11 cellular contexts compared by ENCODE assay signal in genomic region chr11:95279921-95280861, GRCh38. TPM values are rescaled to one million over a fixed set of nuclear protein-coding genes. Genes with fewer than 3 reads are reported as not detected.
DNase-seq lines count a peak whose midpoint lies in the region; ATAC-seq, FAIRE-seq and TF ChIP-seq lines count a peak whose summit lies in the region.
"Had no signal": no experiment of that assay in that cellular context is flagged by ENCODE, and none has a peak within 500 bp of the region (broad histone marks: within the 10 kb centered on the region; RNA-seq: fewer than 3 reads in every experiment).

No MANE protein-coding gene starts in this region.

- ATAC-seq in GM21515 (IDR thresholded peaks at IDR 0.05; ENCODE audit: unreplicated experiment) (peak; percentile 67), GM21717 (IDR thresholded peaks at IDR 0.05; ENCODE audit: unreplicated experiment) (no peak)
- ATAC-seq in stimulated activated memory B cell treated with anti-CD40 and anti-IgM and Interleukin-4, amounts not matched to agents 10 μg/mL and 1 μg/mL and 100 μg/mL, for 72 hours: peak; percentile 81

- FAIRE-seq in frontal cortex (lab: Jason Lieb, UNC): no peak
- FAIRE-seq in RCC 7860 (lab: Jason Lieb, UNC): no peak
- FAIRE-seq: GM18507 had no signal

- no peaks in the 10 kb centered on the region for H3K9me3 Mint-ChIP-seq in stimulated activated memory B cell treated with anti-CD40 and anti-IgM and Interleukin-4, amounts not matched to agents 10 μg/mL and 1 μg/mL and 100 μg/mL, for 72 hours
- H3K9me3 Mint-ChIP-seq: activated naive CD4-positive, alpha-beta T cell treated with anti-CD3 and anti-CD28 coated beads, Interleukin-2, amount 50 U/mL, for 24 hours; T-helper 1 cell treated with Interleukin-12 subunit alpha and Interleukin-12 subunit beta and Interleukin-4 antibody, amounts not matched to agents 30 μg/mL and 1 μg/mL, for 36 hours had no signal

- H3K4me3 Mint-ChIP-seq in stimulated activated memory B cell treated with anti-CD40 and anti-IgM and Interleukin-4, amounts not matched to agents 10 μg/mL and 1 μg/mL and 100 μg/mL, for 72 hours: peak overlapping the region; percentile 81
- H3K4me3 Mint-ChIP-seq: activated naive CD4-positive, alpha-beta T cell treated with anti-CD3 and anti-CD28 coated beads, Interleukin-2, amount 50 U/mL, for 24 hours; T-helper 1 cell treated with Interleukin-12 subunit alpha and Interleukin-12 subunit beta and Interleukin-4 antibody, amounts not matched to agents 30 μg/mL and 1 μg/mL, for 36 hours had no signal

- H3K27ac ChIP-seq in uterus: no peak overlapping the region

- no peaks in the 10 kb centered on the region for H3K36me3 ChIP-seq in uterus

- peaks cover 35% of the 10 kb centered on the region for H3K4me1 Mint-ChIP-seq in stimulated activated memory B cell treated with anti-CD40 and anti-IgM and Interleukin-4, amounts not matched to agents 10 μg/mL and 1 μg/mL and 100 μg/mL, for 72 hours
- H3K4me1 Mint-ChIP-seq: activated naive CD4-positive, alpha-beta T cell treated with anti-CD3 and anti-CD28 coated beads, Interleukin-2, amount 50 U/mL, for 24 hours had no signal

- H3K27ac Mint-ChIP-seq in stimulated activated memory B cell treated with anti-CD40 and anti-IgM and Interleukin-4, amounts not matched to agents 10 μg/mL and 1 μg/mL and 100 μg/mL, for 72 hours: peak overlapping the region; percentile 97
- H3K27ac Mint-ChIP-seq: activated naive CD4-positive, alpha-beta T cell treated with anti-CD3 and anti-CD28 coated beads, Interleukin-2, amount 50 U/mL, for 24 hours; T-helper 1 cell treated with Interleukin-12 subunit alpha and Interleukin-12 subunit beta and Interleukin-4 antibody, amounts not matched to agents 30 μg/mL and 1 μg/mL, for 36 hours had no signal

- DNase-seq in NOMO-1 treated with DMSO at 0.1 percent for 48 hours (lab: John Stamatoyannopoulos, UW; ENCODE audit: unreplicated experiment) (peak; percentile 76), frontal cortex (ENCODE audit: low spot score in 2 of 2) (peak; percentile 10 to 20), GM10266 (ENCODE audit: extremely low spot score) (no peak), uterus (no peak), RCC 7860 (ENCODE audit: low spot score) (no peak)

- H3K36me3 Mint-ChIP-seq in stimulated activated memory B cell treated with anti-CD40 and anti-IgM and Interleukin-4, amounts not matched to agents 10 μg/mL and 1 μg/mL and 100 μg/mL, for 72 hours: no peaks in the 10 kb centered on the region
- H3K36me3 Mint-ChIP-seq: activated naive CD4-positive, alpha-beta T cell treated with anti-CD3 and anti-CD28 coated beads, Interleukin-2, amount 50 U/mL, for 24 hours had no signal

- no peaks in the 10 kb centered on the region for H3K4me1 ChIP-seq in uterus

- no peak for TF ChIP-seq POLR2A in uterus (IDR thresholded peaks at IDR 0.05)

- H3K27me3 Mint-ChIP-seq in stimulated activated memory B cell treated with anti-CD40 and anti-IgM and Interleukin-4, amounts not matched to agents 10 μg/mL and 1 μg/mL and 100 μg/mL, for 72 hours: no peaks in the 10 kb centered on the region
- H3K27me3 Mint-ChIP-seq: activated naive CD4-positive, alpha-beta T cell treated with anti-CD3 and anti-CD28 coated beads, Interleukin-2, amount 50 U/mL, for 24 hours had no signal

- intact Hi-C loops in uterus (cut with DNase I; ENCODE audit: low total_unique reads): no loop called here

- H3K4me3 ChIP-seq in uterus: no peak overlapping the region

- H3K9me3 ChIP-seq in uterus: no peaks in the 10 kb centered on the region

- no peaks in the 10 kb centered on the region for H3K27me3 ChIP-seq in uterus

- TF ChIP-seq CTCF in GM10266 (IDR thresholded peaks at IDR 0.05; ENCODE audit: control insufficient read depth, insufficient read depth, low read depth, missing control alignments) (no peak), uterus (IDR thresholded peaks at IDR 0.05) (no peak)

RNA-seq across cellular contexts. Expression of gene SESN3, which starts 49.2 kb away (rescaled TPM):
- total RNA-seq in frontal cortex: 62.4 TPM
- total RNA-seq in uterus: 100 to 1,000 TPM in 1 of 4 donors, 10 to 100 TPM in 3; 19.7 to 188 (median 39.3) TPM

Comparison
In these comparisons a context has a peak if more than half of its experiments do, and no peak if none do; other contexts are left out.
1. DNase-seq: peak in NOMO-1 treated with DMSO at 0.1 percent for 48 hours (single experiment) and frontal cortex (2 of 2); none in GM10266 (single experiment), uterus (0 of 2) and RCC 7860 (single experiment).